Comparison of ENCODE assay signal across 20 cellular contexts in genomic region chr5:179375236-179375685, GRCh38. TPM values are rescaled to one million over a fixed set of nuclear protein-coding genes. Genes with fewer than 3 reads are reported as not detected.
DNase-seq lines count a peak whose midpoint lies in the region; ATAC-seq and TF ChIP-seq lines count a peak whose summit lies in the region.
"Had no signal": no experiment of that assay in that cellular context is flagged by ENCODE, and none has a peak within 500 bp of the region (broad histone marks: within the 10 kb centered on the region; RNA-seq: fewer than 3 reads in every experiment).

No MANE protein-coding gene starts in this region.

- H3K4me3 ChIP-seq in RWPE2 (ENCODE audit: severe bottlenecking) (no peak overlapping the region), aorta (ENCODE audit: low read length in 2 of 2) (no peak overlapping the region)
- H3K4me3 ChIP-seq: GM23338, SJSA1 had no signal

- no peaks in the 10 kb centered on the region for H3K9me3 ChIP-seq in RWPE2 (ENCODE audit: severe bottlenecking)
- no peaks in the 10 kb centered on the region for H3K9me3 ChIP-seq in aorta (ENCODE audit: control insufficient read depth, low read length)

- no peak overlapping the region for H3K27ac Mint-ChIP-seq in natural killer cell treated with Interleukin-12 subunit alpha and Interleukin-12 subunit beta and Interleukin-15 and Interleukin-18, amount 100 ng/mL, for 72 hours
- no peak overlapping the region for H3K27ac Mint-ChIP-seq in natural killer cell
- H3K27ac Mint-ChIP-seq: CD4-positive, alpha-beta T cell; GM23338; IgD-negative memory B cell had no signal

- H3K36me3 Mint-ChIP-seq in natural killer cell treated with Interleukin-12 subunit alpha and Interleukin-12 subunit beta and Interleukin-15 and Interleukin-18, amount 100 ng/mL, for 72 hours: no peaks in the 10 kb centered on the region
- no peaks in the 10 kb centered on the region for H3K36me3 Mint-ChIP-seq in natural killer cell
- H3K36me3 Mint-ChIP-seq: IgD-negative memory B cell had no signal

- WGBS in aorta, 2 donors: 73 to 80% methylated on average over 3 of the region's 3 CpGs

- no peak overlapping the region for H3K4me3 Mint-ChIP-seq in natural killer cell treated with Interleukin-12 subunit alpha and Interleukin-12 subunit beta and Interleukin-15 and Interleukin-18, amount 100 ng/mL, for 72 hours
- no peak overlapping the region for H3K4me3 Mint-ChIP-seq in natural killer cell
- H3K4me3 Mint-ChIP-seq: CD4-positive, alpha-beta T cell; GM23338; IgD-negative memory B cell had no signal

- H3K36me3 ChIP-seq in RWPE2 (ENCODE audit: low read depth) (no peaks in the 10 kb centered on the region), aorta (ENCODE audit: control insufficient read depth in 1 of 2, insufficient read depth in 2 of 2, low read length in 1 of 2) (no peaks in the 10 kb centered on the region)
- H3K36me3 ChIP-seq: SJSA1 had no signal

- H3K27ac ChIP-seq in RWPE2 (ENCODE audit: poor library complexity, severe bottlenecking) (no peak overlapping the region), aorta (ENCODE audit: low read depth in 1 of 2, low read length in 2 of 2) (no peak overlapping the region)
- H3K27ac ChIP-seq: SJSA1 had no signal

- intact Hi-C loops in natural killer cell (cut with micrococcal nuclease) (no loop called here), aorta (cut with DNase I) (no loop called here)

- TF ChIP-seq CTCF in natural killer cell (IDR thresholded peaks at IDR 0.05) (no peak), RWPE2 (IDR thresholded peaks at IDR 0.05; ENCODE audit: poor library complexity, severe bottlenecking) (no peak)

- H3K27me3 ChIP-seq in RWPE2 (ENCODE audit: insufficient read depth, poor library complexity, severe bottlenecking) (no peaks in the 10 kb centered on the region), aorta (ENCODE audit: control insufficient read depth in 1 of 2, insufficient read depth in 2 of 2, low read length in 1 of 2) (no peaks in the 10 kb centered on the region)
- H3K27me3 ChIP-seq: SJSA1 had no signal

- no peak for ATAC-seq in natural killer cell treated with Interleukin-12 subunit alpha and Interleukin-12 subunit beta and Interleukin-15 and Interleukin-18, amount 100 ng/mL, for 72 hours
- ATAC-seq in natural killer cell (no peak), RWPE2 (ENCODE audit: low read depth) (peak; percentile 6; the same call in 1 of the 3 replicates), aorta (ENCODE audit: low FRiP score) (no peak), GM19452 (IDR thresholded peaks at IDR 0.05; ENCODE audit: unreplicated experiment) (no peak)
- ATAC-seq: GM23338, Right ventricle myocardium inferior had no signal

- no peaks in the 10 kb centered on the region for H3K4me1 ChIP-seq in RWPE2 (ENCODE audit: insufficient read depth, poor library complexity, severe bottlenecking)
- no peaks in the 10 kb centered on the region for H3K4me1 ChIP-seq in aorta (ENCODE audit: control insufficient read depth in 1 of 2, insufficient read depth in 2 of 2, low read length in 2 of 2)

- H3K9me3 Mint-ChIP-seq in natural killer cell treated with Interleukin-12 subunit alpha and Interleukin-12 subunit beta and Interleukin-15 and Interleukin-18, amount 100 ng/mL, for 72 hours: no peaks in the 10 kb centered on the region
- no peaks in the 10 kb centered on the region for H3K9me3 Mint-ChIP-seq in natural killer cell
- H3K9me3 Mint-ChIP-seq: CD4-positive, alpha-beta T cell had no signal

- no peaks in the 10 kb centered on the region for H3K27me3 Mint-ChIP-seq in natural killer cell treated with Interleukin-12 subunit alpha and Interleukin-12 subunit beta and Interleukin-15 and Interleukin-18, amount 100 ng/mL, for 72 hours
- H3K27me3 Mint-ChIP-seq in natural killer cell (ENCODE audit: low read depth in 2 of 2): no peaks in the 10 kb centered on the region
- H3K27me3 Mint-ChIP-seq: CD4-positive, alpha-beta T cell; IgD-negative memory B cell had no signal

- no peaks in the 10 kb centered on the region for H3K4me1 Mint-ChIP-seq in natural killer cell treated with Interleukin-12 subunit alpha and Interleukin-12 subunit beta and Interleukin-15 and Interleukin-18, amount 100 ng/mL, for 72 hours (ENCODE audit: low read depth in 2 of 2)
- H3K4me1 Mint-ChIP-seq in natural killer cell: no peaks in the 10 kb centered on the region
- H3K4me1 Mint-ChIP-seq: GM23338 had no signal

- peak; percentile 20 for DNase-seq in natural killer cell treated with Interleukin-12 subunit alpha and Interleukin-12 subunit beta and Interleukin-15 and Interleukin-18, amount 100 ng/mL, for 72 hours (ENCODE audit: low spot score)
- DNase-seq in natural killer cell (no peak), RWPE2 (ENCODE audit: low spot score) (peak; percentile 59), left kidney (ENCODE audit: low read depth, low spot score) (peak; percentile 18), aorta (peak; percentile 18 to 36), NCI-H2227 treated with DMSO at 0.1 percent for 48 hours (lab: John Stamatoyannopoulos, UW) (no peak), DMS153 treated with DMSO at 0.1 percent for 48 hours (lab: John Stamatoyannopoulos, UW; ENCODE audit: unreplicated experiment) (no peak)
- DNase-seq: CD4-positive, alpha-beta T cell; COR-L47; HCEC 1CT; NCI-H1417; NCI-H1694 treated with DMSO at 0.1 percent for 48 hours; NCI-H2081 treated with DMSO at 0.1 percent for 48 hours; NCI-H510A had no signal

RNA-seq across cellular contexts. Expression of gene ADAMTS2, which starts 30.0 kb away (rescaled TPM):
- not detected for total RNA-seq in natural killer cell treated with Interleukin-12 subunit alpha and Interleukin-12 subunit beta and Interleukin-15 and Interleukin-18, amount 100 ng/mL, for 72 hours
- total RNA-seq in natural killer cell (under 1 TPM in 1 of 3 donors, not detected in 2; 0.28 TPM), aorta (10 to 100 TPM; 24.5 to 49.8 TPM)
- polyA plus RNA-seq in aorta: 10 to 100 TPM in 1 of 2 donors, 1 to 10 TPM in 1; 4.8 to 39.5 TPM
- total RNA-seq: CD4-positive, alpha-beta T cell; OCI-LY7 had no signal
- polyA plus RNA-seq: IgD-negative memory B cell had no signal

Comparison
In these comparisons a context has a peak if more than half of its experiments do, and no peak if none do; other contexts are left out.
1. DNase-seq: peak in natural killer cell treated with Interleukin-12 subunit alpha and Interleukin-12 subunit beta and Interleukin-15 and Interleukin-18, amount 100 ng/mL, for 72 hours (single experiment), RWPE2 (single experiment), left kidney (single experiment) and aorta (2 of 2); none in natural killer cell (single experiment), NCI-H2227 treated with DMSO at 0.1 percent for 48 hours (single experiment) and DMS153 treated with DMSO at 0.1 percent for 48 hours (single experiment).
2. RNA of gene ADAMTS2, which starts 30.0 kb away (total RNA-seq): 24.5 to 49.8 TPM in aorta; not detected in natural killer cell treated with Interleukin-12 subunit alpha and Interleukin-12 subunit beta and Interleukin-15 and Interleukin-18, amount 100 ng/mL, for 72 hours and 0.28 TPM in natural killer cell; every median in the first group is over 10 times any median in the second.